9 cellular contexts compared by ENCODE assay signal in the genomic region with DNA sequence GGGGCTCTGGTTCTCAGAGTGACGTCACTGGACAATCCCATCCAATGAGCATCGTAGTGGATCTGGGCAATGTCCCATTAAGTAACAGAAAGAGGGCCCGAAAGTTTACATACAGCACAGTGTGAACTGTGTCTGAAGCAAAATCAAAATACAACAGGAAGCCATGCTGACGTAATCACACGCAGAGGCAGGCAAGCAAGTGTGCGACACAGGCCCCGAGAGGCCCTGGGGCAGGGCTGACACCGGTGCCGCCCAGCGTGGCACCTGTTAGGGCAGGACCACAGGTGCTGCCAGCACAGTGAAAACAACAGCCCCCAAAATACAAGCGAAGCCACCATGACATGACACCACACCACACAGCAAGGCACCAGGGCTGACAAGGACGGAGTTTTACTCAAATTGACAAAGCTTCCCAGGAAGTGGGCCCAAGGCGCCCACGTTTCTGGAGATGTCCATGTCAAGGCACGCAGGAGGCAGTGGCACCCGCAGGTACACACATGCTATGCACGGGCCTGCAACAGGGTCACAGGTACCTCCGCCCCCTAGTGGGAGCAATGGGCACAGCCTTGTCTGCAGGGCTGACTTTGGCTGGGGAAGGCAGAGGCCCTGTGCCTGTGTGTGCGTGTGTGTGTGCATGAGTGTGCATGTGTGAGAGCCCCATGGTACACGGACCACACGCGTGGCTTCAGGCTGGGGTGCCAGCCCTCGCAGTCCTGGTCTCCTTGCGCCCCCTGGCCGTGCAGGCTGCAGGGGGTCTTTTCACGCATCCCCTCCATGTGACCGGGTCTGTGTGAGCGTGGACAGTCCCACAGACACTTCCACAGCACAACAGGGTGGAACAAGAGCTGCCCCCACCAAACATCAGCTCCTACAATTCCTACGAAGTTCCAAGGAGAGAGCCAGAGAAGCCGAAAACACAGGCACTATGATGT. TPM values are rescaled to one million over a fixed set of nuclear protein-coding genes. Genes with fewer than 3 reads are reported as not detected.
DNase-seq lines count a peak whose midpoint lies in the region; ATAC-seq and TF ChIP-seq lines count a peak whose summit lies in the region.
"Had no signal": no experiment of that assay in that cellular context is flagged by ENCODE, and none has a peak within 500 bp of the region (broad histone marks: within the 10 kb centered on the region; RNA-seq: fewer than 3 reads in every experiment).

No MANE protein-coding gene starts in this region.

- H3K36me3 ChIP-seq in stomach = peaks cover 11 to 53% (median 42%) of the 10 kb centered on the region in 4 donors

- no peak for TF ChIP-seq EP300 in stomach (IDR thresholded peaks at IDR 0.05)

- H3K36me3 Mint-ChIP-seq in naive B cell = peaks cover 6 to 15% of the 10 kb centered on the region in 2 donors

- H3K4me1 ChIP-seq in stomach = no peaks in the 10 kb centered on the region

- H3K9me3 ChIP-seq in stomach = no peaks in the 10 kb centered on the region

- no peaks in the 10 kb centered on the region for H3K27me3 Mint-ChIP-seq in naive B cell

- TF ChIP-seq POLR2A in stomach (IDR thresholded peaks at IDR 0.05) = no peak

- peak; percentile 63 for ATAC-seq in HG02588 (IDR thresholded peaks at IDR 0.05; ENCODE audit: unreplicated experiment)
- peak; percentile 81 to 82 for ATAC-seq in naive B cell (ENCODE audit: low read depth in 2 of 2)

- peaks cover 42 to 67% (median 67%) of the 10 kb centered on the region in 3 donors for H3K4me1 Mint-ChIP-seq in naive B cell

- peak; percentile 55 for DNase-seq in activated gamma-delta T cell treated with Interleukin-2 at 50 U/mL for 16 hours
- no peak for DNase-seq in activated gamma-delta T cell (lab: John Stamatoyannopoulos, UW)
- DNase-seq in NCI-H1092 (lab: John Stamatoyannopoulos, UW) = peak; percentile 26
- DNase-seq in activated CD4-positive, alpha-beta T cell treated with anti-CD3 and anti-CD28 coated beads for 4 hours = peak; percentile 64 to 71
- peak in 3 of 10 donors; percentile 33 to 55 (median 53) for DNase-seq in dorsolateral prefrontal cortex
- DNase-seq in naive B cell = peak; percentile 89
- DNase-seq in stomach = peak; percentile 74

- H3K4me3 ChIP-seq in dorsolateral prefrontal cortex (no peak overlapping the region), stomach (no peak overlapping the region)

- TF ChIP-seq CTCF in dorsolateral prefrontal cortex (IDR thresholded peaks at IDR 0.05 in 54 of 56, conservative IDR thresholded peaks at IDR 0.05 in 2 of 56; ENCODE audit: low read depth in 1 of 56, partially characterized antibody in 56 of 56) = peak in 53 of 56 donors; percentile 35 to 72 (median 56)
- TF ChIP-seq CTCF in stomach (IDR thresholded peaks at IDR 0.05) = peak in 5 of 7 experiments; percentile 50 to 77 (median 67)

- H3K27ac Mint-ChIP-seq in naive B cell = peak overlapping the region; percentile 96 to 100 (median 100)

- WGBS in stomach, 5 donors = 69 to 78% (median 75%) methylated on average over 23 to 30 of the region's 30 CpGs

- intact Hi-C loops in dorsolateral prefrontal cortex (cut with DNase I) = no loop called here
- intact Hi-C loops in stomach (cut with DNase I; ENCODE audit: low total_unique reads) = no loop called here

- H3K4me3 Mint-ChIP-seq in naive B cell = peak overlapping the region; percentile 54 to 87 (median 82)

- H3K27ac ChIP-seq in dorsolateral prefrontal cortex (no peak overlapping the region), stomach (peak overlapping the region in 1 of 5 donors; percentile 59)

- H3K9me3 Mint-ChIP-seq in naive B cell = peaks cover 0 to 1% (median 0%) of the 10 kb centered on the region in 7 donors

- H3K27me3 ChIP-seq in dorsolateral prefrontal cortex (no peaks in the 10 kb centered on the region), stomach (no peaks in the 10 kb centered on the region)

RNA-seq across cellular contexts. Expression of a gene that starts 19.6 kb away (rescaled TPM):
- total RNA-seq in dorsolateral prefrontal cortex = 10 to 100 TPM in 119 of 120 experiments, 1 to 10 TPM in 1; 9.6 to 20.4 (median 14.1) TPM
- 1 to 10 TPM; 2.8 to 4.6 (median 3.7) TPM for polyA plus RNA-seq in naive B cell (ENCODE audit: low read depth in 6 of 6)
- 10 to 100 TPM in 2 of 5 donors, 1 to 10 TPM in 3; 4.7 to 33.5 (median 7.7) TPM for total RNA-seq in stomach
- polyA plus RNA-seq in stomach = 1 to 10 TPM; 1.5 to 4.5 (median 2.6) TPM

RNA-seq across cellular contexts. Expression of a gene that starts 21.1 kb away (rescaled TPM):
- total RNA-seq in dorsolateral prefrontal cortex = under 1 TPM in 1 of 120 experiments, not detected in 119; 0.35 TPM
- polyA plus RNA-seq in naive B cell (ENCODE audit: low read depth in 6 of 6) = not detected
- total RNA-seq in stomach = not detected
- polyA plus RNA-seq in stomach = not detected
- total RNA-seq: skeletal muscle tissue had no signal
